Comparison of ENCODE assay signal across 1 cellular context in genomic region chr1:110034451-110035235, GRCh38.
A peak's percentile ranks its signal among the peaks of the same experiment; 100 is the strongest.
TF ChIP-seq lines count a peak whose summit lies in the region.

Gene STRIP1 (plus strand): TSS chr1:110034624. CDS start chr1:110034638, 14 bp downstream.

TF ChIP-seq in GM12878, 131 proteins besides CTCF, POLR2A, EP300 and RAD21 (continued from another document):
- TF ChIP-seq, protein P1, sequence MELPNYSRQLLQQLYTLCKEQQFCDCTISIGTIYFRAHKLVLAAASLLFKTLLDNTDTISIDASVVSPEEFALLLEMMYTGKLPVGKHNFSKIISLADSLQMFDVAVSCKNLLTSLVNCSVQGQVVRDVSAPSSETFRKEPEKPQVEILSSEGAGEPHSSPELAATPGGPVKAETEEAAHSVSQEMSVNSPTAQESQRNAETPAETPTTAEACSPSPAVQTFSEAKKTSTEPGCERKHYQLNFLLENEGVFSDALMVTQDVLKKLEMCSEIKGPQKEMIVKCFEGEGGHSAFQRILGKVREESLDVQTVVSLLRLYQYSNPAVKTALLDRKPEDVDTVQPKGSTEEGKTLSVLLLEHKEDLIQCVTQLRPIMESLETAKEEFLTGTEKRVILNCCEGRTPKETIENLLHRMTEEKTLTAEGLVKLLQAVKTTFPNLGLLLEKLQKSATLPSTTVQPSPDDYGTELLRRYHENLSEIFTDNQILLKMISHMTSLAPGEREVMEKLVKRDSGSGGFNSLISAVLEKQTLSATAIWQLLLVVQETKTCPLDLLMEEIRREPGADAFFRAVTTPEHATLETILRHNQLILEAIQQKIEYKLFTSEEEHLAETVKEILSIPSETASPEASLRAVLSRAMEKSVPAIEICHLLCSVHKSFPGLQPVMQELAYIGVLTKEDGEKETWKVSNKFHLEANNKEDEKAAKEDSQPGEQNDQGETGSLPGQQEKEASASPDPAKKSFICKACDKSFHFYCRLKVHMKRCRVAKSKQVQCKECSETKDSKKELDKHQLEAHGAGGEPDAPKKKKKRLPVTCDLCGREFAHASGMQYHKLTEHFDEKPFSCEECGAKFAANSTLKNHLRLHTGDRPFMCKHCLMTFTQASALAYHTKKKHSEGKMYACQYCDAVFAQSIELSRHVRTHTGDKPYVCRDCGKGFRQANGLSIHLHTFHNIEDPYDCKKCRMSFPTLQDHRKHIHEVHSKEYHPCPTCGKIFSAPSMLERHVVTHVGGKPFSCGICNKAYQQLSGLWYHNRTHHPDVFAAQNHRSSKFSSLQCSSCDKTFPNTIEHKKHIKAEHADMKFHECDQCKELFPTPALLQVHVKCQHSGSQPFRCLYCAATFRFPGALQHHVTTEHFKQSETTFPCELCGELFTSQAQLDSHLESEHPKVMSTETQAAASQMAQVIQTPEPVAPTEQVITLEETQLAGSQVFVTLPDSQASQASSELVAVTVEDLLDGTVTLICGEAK (IDR thresholded peaks at IDR 0.05; ENCODE audit: borderline replicate concordance), result peak; percentile 75; the same call in 1 of the 2 replicates
- TF ChIP-seq TBL1XR1 (IDR thresholded peaks at IDR 0.05; ENCODE audit: low read depth, low read length), result no peak
- no peak for TF ChIP-seq SIN3A (IDR thresholded peaks at IDR 0.05; ENCODE audit: low read depth, low read length)
- peak; percentile 96 for TF ChIP-seq KLF5 (IDR thresholded peaks at IDR 0.05; ENCODE audit: partially characterized antibody)
- no peak for TF ChIP-seq SREBF2 (IDR thresholded peaks at IDR 0.05; ENCODE audit: low read length)
- no peak for TF ChIP-seq CHD4 (IDR thresholded peaks at IDR 0.05)
- peak; percentile 78; the same call in 1 of the 2 replicates for TF ChIP-seq ZNF207 (IDR thresholded peaks at IDR 0.05; ENCODE audit: borderline replicate concordance)
- peak; percentile 72 for TF ChIP-seq MEF2B (IDR thresholded peaks at IDR 0.05; ENCODE audit: partially characterized antibody, poor library complexity, severe bottlenecking)
- TF ChIP-seq, protein P2, sequence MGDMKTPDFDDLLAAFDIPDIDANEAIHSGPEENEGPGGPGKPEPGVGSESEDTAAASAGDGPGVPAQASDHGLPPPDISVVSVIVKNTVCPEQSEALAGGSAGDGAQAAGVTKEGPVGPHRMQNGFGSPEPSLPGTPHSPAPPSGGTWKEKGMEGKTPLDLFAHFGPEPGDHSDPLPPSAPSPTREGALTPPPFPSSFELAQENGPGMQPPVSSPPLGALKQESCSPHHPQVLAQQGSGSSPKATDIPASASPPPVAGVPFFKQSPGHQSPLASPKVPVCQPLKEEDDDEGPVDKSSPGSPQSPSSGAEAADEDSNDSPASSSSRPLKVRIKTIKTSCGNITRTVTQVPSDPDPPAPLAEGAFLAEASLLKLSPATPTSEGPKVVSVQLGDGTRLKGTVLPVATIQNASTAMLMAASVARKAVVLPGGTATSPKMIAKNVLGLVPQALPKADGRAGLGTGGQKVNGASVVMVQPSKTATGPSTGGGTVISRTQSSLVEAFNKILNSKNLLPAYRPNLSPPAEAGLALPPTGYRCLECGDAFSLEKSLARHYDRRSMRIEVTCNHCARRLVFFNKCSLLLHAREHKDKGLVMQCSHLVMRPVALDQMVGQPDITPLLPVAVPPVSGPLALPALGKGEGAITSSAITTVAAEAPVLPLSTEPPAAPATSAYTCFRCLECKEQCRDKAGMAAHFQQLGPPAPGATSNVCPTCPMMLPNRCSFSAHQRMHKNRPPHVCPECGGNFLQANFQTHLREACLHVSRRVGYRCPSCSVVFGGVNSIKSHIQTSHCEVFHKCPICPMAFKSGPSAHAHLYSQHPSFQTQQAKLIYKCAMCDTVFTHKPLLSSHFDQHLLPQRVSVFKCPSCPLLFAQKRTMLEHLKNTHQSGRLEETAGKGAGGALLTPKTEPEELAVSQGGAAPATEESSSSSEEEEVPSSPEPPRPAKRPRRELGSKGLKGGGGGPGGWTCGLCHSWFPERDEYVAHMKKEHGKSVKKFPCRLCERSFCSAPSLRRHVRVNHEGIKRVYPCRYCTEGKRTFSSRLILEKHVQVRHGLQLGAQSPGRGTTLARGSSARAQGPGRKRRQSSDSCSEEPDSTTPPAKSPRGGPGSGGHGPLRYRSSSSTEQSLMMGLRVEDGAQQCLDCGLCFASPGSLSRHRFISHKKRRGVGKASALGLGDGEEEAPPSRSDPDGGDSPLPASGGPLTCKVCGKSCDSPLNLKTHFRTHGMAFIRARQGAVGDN (IDR thresholded peaks at IDR 0.05), result 0 out of 2 replicates have a peak, but pooled peaks have one; percentile 31
- TF ChIP-seq CREB1 (IDR thresholded peaks at IDR 0.05; ENCODE audit: low read depth), result peak; percentile 70
- no peak for TF ChIP-seq RAD51 (IDR thresholded peaks at IDR 0.05)
- TF ChIP-seq RUNX3 (IDR thresholded peaks at IDR 0.05; ENCODE audit: low read length), result peak; percentile 56
- peak; percentile 46 for TF ChIP-seq SP1 (IDR thresholded peaks at IDR 0.05; ENCODE audit: low read depth, low read length)
- TF ChIP-seq SMARCA5 (IDR thresholded peaks at IDR 0.05), result no peak
- peak; percentile 56; the same call in 1 of the 2 replicates for TF ChIP-seq ATF7 (IDR thresholded peaks at IDR 0.05; ENCODE audit: low read depth)
- TF ChIP-seq GABPA (IDR thresholded peaks at IDR 0.05; ENCODE audit: low read depth), result peak; percentile 46; the same call in 1 of the 2 replicates
TF ChIP-seq in GM12878: peak in this region for 51.
